In genomic region chr1:205030916-205031315, GRCh38 we compare ENCODE assay signal across 20 cellular contexts. TPM values are rescaled to one million over a fixed set of nuclear protein-coding genes. Genes with fewer than 3 reads are reported as not detected.
DNase-seq lines count a peak whose midpoint lies in the region; ATAC-seq and TF ChIP-seq lines count a peak whose summit lies in the region.
"Had no signal": no experiment of that assay in that cellular context is flagged by ENCODE, and none has a peak within 500 bp of the region (broad histone marks: within the 10 kb centered on the region; RNA-seq: fewer than 3 reads in every experiment).

No MANE protein-coding gene starts in this region.

- H3K4me3 ChIP-seq in BLaER1 treated with 17β-estradiol and CSF1 and Interleukin-3, amounts not matched to agents 10 nM and 100 nM: no peak overlapping the region
- no peak overlapping the region for H3K4me3 ChIP-seq in SJCRH30
- H3K4me3 ChIP-seq: A549 had no signal

- H3K36me3 ChIP-seq in BLaER1 treated with 17β-estradiol and CSF1 and Interleukin-3, amounts not matched to agents 10 nM and 100 nM: no peaks in the 10 kb centered on the region
- H3K36me3 ChIP-seq in SJCRH30: no peaks in the 10 kb centered on the region

- H3K4me1 Mint-ChIP-seq in nephron progenitor cell: peaks cover 63% of the 10 kb centered on the region
- H3K4me1 Mint-ChIP-seq: CD8-positive, alpha-beta memory T cell had no signal

- no peak overlapping the region; a peak in 1 of 22 replicates for H3K9ac ChIP-seq in BLaER1 treated with 17β-estradiol and CSF1 and Interleukin-3, amounts not matched to agents 10 nM and 100 nM

- H3K36me3 Mint-ChIP-seq in nephron progenitor cell (ENCODE audit: low read depth): no peaks in the 10 kb centered on the region

- peaks cover 0 to 14% (median 0%) of the 10 kb centered on the region in 11 experiments; a peak in 2 of 22 replicates for H4K20me1 ChIP-seq in BLaER1 treated with 17β-estradiol and CSF1 and Interleukin-3, amounts not matched to agents 10 nM and 100 nM

- H3K4me2 ChIP-seq in BLaER1 treated with 17β-estradiol and CSF1 and Interleukin-3, amounts not matched to agents 10 nM and 100 nM: peak overlapping the region in 8 of 11 experiments; percentile 4 to 77 (median 60); a peak in 15 of 22 replicates
- H3K4me2 ChIP-seq: A549 had no signal

- H3K9me3 ChIP-seq in BLaER1 treated with 17β-estradiol and CSF1 and Interleukin-3, amounts not matched to agents 10 nM and 100 nM (replicated peaks in 1 of 11): no peaks in the 10 kb centered on the region
- no peaks in the 10 kb centered on the region for H3K9me3 ChIP-seq in SJCRH30 (replicated peaks)
- H3K9me3 ChIP-seq: A549 had no signal

- H3K4me1 ChIP-seq in BLaER1 treated with 17β-estradiol and CSF1 and Interleukin-3, amounts not matched to agents 10 nM and 100 nM: peaks cover 0 to 20% (median 12%) of the 10 kb centered on the region in 10 experiments; a peak in 14 of 20 replicates
- H3K4me1 ChIP-seq in SJCRH30: no peaks in the 10 kb centered on the region
- H3K4me1 ChIP-seq: A549 had no signal

- no peak for TF ChIP-seq CTCF in nephron progenitor cell (IDR thresholded peaks at IDR 0.05)

- peaks cover 0 to 8% (median 0%) of the 10 kb centered on the region in 11 experiments; a peak in 3 of 22 replicates for H3K27me3 ChIP-seq in BLaER1 treated with 17β-estradiol and CSF1 and Interleukin-3, amounts not matched to agents 10 nM and 100 nM
- H3K27me3 ChIP-seq in SJCRH30: peaks cover 22% of the 10 kb centered on the region

- peak overlapping the region; percentile 39 for H3K27ac Mint-ChIP-seq in nephron progenitor cell
- H3K27ac Mint-ChIP-seq: CD8-positive, alpha-beta memory T cell had no signal

- peaks cover 43% of the 10 kb centered on the region for H3K27me3 Mint-ChIP-seq in nephron progenitor cell (ENCODE audit: low read depth, poor library complexity)

- ATAC-seq in GM18867 (IDR thresholded peaks at IDR 0.05; ENCODE audit: unreplicated experiment): no peak
- ATAC-seq: Right ventricle myocardium inferior had no signal

- H3K27ac ChIP-seq in BLaER1 treated with 17β-estradiol and CSF1 and Interleukin-3, amounts not matched to agents 10 nM and 100 nM: no peak overlapping the region
- H3K27ac ChIP-seq in SJCRH30: no peak overlapping the region
- H3K27ac ChIP-seq: A549 had no signal

- H3K4me3 Mint-ChIP-seq in nephron progenitor cell: peak overlapping the region; percentile 43
- H3K4me3 Mint-ChIP-seq: CD8-positive, alpha-beta memory T cell had no signal

- no peaks in the 10 kb centered on the region for H3K9me3 Mint-ChIP-seq in nephron progenitor cell

- DNase-seq in NCI-H1436 (lab: John Stamatoyannopoulos, UW) (peak; percentile 84), NCI-H82 (lab: John Stamatoyannopoulos, UW) (peak; percentile 99), nephron progenitor cell (peak; percentile 54), A172 (ENCODE audit: low spot score) (no peak), inferior parietal cortex (ENCODE audit: extremely low spot score) (no peak), SJCRH30 (no peak)
- DNase-seq: C1 segment of cervical spinal cord; CD8-positive, alpha-beta memory T cell; GDM1; NCI-H1092 treated with DMSO at 0.1 percent for 48 hours; NCI-H2081 treated with DMSO at 0.1 percent for 48 hours; NCI-H345; NCI-H526 treated with DMSO at 0.1 percent for 48 hours; NK-92 treated with Interleukin-12 subunit alpha and Interleukin-12 subunit beta, amount 100 ng/mL, for 24 hours had no signal

RNA-seq across cellular contexts. Expression of gene CNTN2, which starts 12.1 kb away (rescaled TPM):
- total RNA-seq in A172 (2014; rRNA removed; shearing (Covaris generic)): 1.8 TPM in 1 of 2 replicates, not detected in the other
- 0.08 and 0.36 TPM in 2 replicates for total RNA-seq in SJCRH30 (2014; rRNA removed; shearing (Covaris generic))
- total RNA-seq: CD8-positive, alpha-beta memory T cell; LHCN-M2; OCI-LY7 had no signal

RNA-seq across cellular contexts. Expression of gene TMEM81, which starts 53.3 kb away (rescaled TPM):
- 1.3 and 3.1 TPM in 2 replicates for total RNA-seq in A172 (2014; rRNA removed; shearing (Covaris generic))
- total RNA-seq in SJCRH30 (2014; rRNA removed; shearing (Covaris generic)): 3.9 and 4.5 TPM in 2 replicates

Comparison
In these comparisons a context has a peak if more than half of its experiments do, and no peak if none do; other contexts are left out.
1. DNase-seq: peak in NCI-H1436 (single experiment), NCI-H82 (single experiment) and nephron progenitor cell (single experiment); none in A172 (single experiment), inferior parietal cortex (single experiment) and SJCRH30 (0 of 2).